ENCODE assay signal across 14 cellular contexts in the genomic region with DNA sequence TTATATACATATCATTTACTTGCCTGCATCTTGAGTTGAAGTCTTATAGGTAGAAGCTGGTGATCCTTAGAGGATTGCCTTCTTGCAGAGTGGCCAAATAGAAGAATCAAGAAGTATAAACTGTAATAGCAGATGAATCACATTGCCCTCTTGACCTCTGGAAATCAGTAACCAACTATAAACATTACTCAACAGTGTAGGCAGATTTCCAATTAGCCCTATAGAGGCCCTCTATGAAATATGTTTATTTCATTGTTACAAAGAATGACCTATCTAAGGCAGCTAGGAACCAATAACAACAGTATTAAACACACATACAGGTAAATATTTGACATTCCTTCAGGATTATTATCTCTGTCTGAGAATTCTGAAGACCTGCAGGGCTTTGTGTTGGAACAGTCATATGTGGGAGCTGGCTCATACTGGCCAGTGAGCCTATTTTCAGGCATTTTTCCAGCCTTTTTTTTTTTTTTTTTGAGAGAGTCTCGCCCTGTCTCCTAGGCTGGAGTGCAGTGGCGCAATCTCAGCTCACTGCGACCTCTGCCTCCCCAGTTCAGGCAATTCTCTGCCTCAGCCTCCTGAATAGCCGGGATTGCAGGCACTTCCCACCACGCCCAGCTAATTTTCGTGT. TPM values are rescaled to one million over a fixed set of nuclear protein-coding genes. Genes with fewer than 3 reads are reported as not detected.
DNase-seq lines count a peak whose midpoint lies in the region; ATAC-seq, FAIRE-seq and TF ChIP-seq lines count a peak whose summit lies in the region.
"Had no signal": no experiment of that assay in that cellular context is flagged by ENCODE, and none has a peak within 500 bp of the region (broad histone marks: within the 10 kb centered on the region; RNA-seq: fewer than 3 reads in every experiment).

No MANE protein-coding gene starts in this region.

- H3K27me3 ChIP-seq in rectal smooth muscle tissue (ENCODE audit: control insufficient read depth, insufficient read depth, low read length), result no peaks in the 10 kb centered on the region
- H3K27me3 ChIP-seq in prostate gland (replicated peaks; ENCODE audit: insufficient read depth), result no peaks in the 10 kb centered on the region

- no peak for FAIRE-seq in D721Med (lab: Jason Lieb, UNC)
- FAIRE-seq: G401.6 had no signal

- WGBS in prostate gland, result 60% methylated on average over 6 of the region's 6 CpGs

- H3K27ac ChIP-seq in rectal smooth muscle tissue (ENCODE audit: low read depth, low read length) (no peak overlapping the region), prostate gland (no peak overlapping the region)
- H3K27ac ChIP-seq: thoracic aorta had no signal

- peak; percentile 80 for DNase-seq in RPMI7951 (ENCODE audit: low read depth)
- peak; percentile 86 for DNase-seq in fibroblast of the aortic adventitia (ENCODE audit: low read depth)
- DNase-seq in prostate gland (ENCODE audit: low spot score), result no peak
- DNase-seq in D721Med (ENCODE audit: insufficient read length, low spot score), result no peak
- DNase-seq in NCI-H1694 (lab: John Stamatoyannopoulos, UW), result no peak
- DNase-seq: activated T-cell treated with anti-CD3 and anti-CD28 coated beads, Interleukin-2, amount 50 U/mL, for 72 hours; effector CD8-positive, alpha-beta T cell; NCI-H187 treated with DMSO at 0.1 percent for 48 hours; stimulated activated CD4-positive, alpha-beta T cell treated with anti-CD3 and anti-CD28 coated beads, Interleukin-2, amount 100 ng/mL, for 24 hours had no signal

- intact Hi-C loops in prostate gland (cut with DNase I), result no loop called here

- H3K36me3 ChIP-seq in rectal smooth muscle tissue (ENCODE audit: control insufficient read depth, insufficient read depth, low read length), result no peaks in the 10 kb centered on the region
- no peaks in the 10 kb centered on the region for H3K36me3 ChIP-seq in prostate gland
- H3K36me3 ChIP-seq: thoracic aorta had no signal

- no peak for TF ChIP-seq POLR2A in prostate gland (IDR thresholded peaks at IDR 0.05)

- ATAC-seq in GM18511 (IDR thresholded peaks at IDR 0.05; ENCODE audit: unreplicated experiment) (peak; percentile 56), GM21529 (IDR thresholded peaks at IDR 0.05; ENCODE audit: unreplicated experiment) (no peak)
- ATAC-seq: activated T-cell treated with anti-CD3 and anti-CD28 coated beads, Interleukin-2, amount 50 U/mL, for 72 hours had no signal

- H3K9me3 ChIP-seq in prostate gland, result no peaks in the 10 kb centered on the region
- H3K9me3 ChIP-seq: thoracic aorta had no signal

- H3K4me1 ChIP-seq in rectal smooth muscle tissue (ENCODE audit: control insufficient read depth, insufficient read depth, low read length) (no peaks in the 10 kb centered on the region), prostate gland (replicated peaks) (no peaks in the 10 kb centered on the region)

- no peak overlapping the region for H3K9ac ChIP-seq in rectal smooth muscle tissue (ENCODE audit: low read length)

- TF ChIP-seq CTCF in fibroblast of the aortic adventitia (IDR thresholded peaks at IDR 0.05; ENCODE audit: insufficient read depth, low read length), result no peak
- no peak for TF ChIP-seq CTCF in prostate gland (IDR thresholded peaks at IDR 0.05)
- TF ChIP-seq CTCF in D721Med (IDR thresholded peaks at IDR 0.05; ENCODE audit: insufficient read depth, missing control alignments), result no peak

- H3K4me3 ChIP-seq in fibroblast of the aortic adventitia (ENCODE audit: low read depth, low read length) (no peak overlapping the region), rectal smooth muscle tissue (ENCODE audit: low read length) (peak overlapping the region; percentile 22), prostate gland (no peak overlapping the region)
- H3K4me3 ChIP-seq: thoracic aorta had no signal

RNA-seq across cellular contexts. Expression of a gene that starts 7.2 kb away (rescaled TPM):
- total RNA-seq in RPMI7951 (2014; rRNA removed; shearing (Covaris generic)), result 165 and 176 TPM in 2 replicates
- 21.7 and 135 TPM in 2 replicates for total RNA-seq in fibroblast of the aortic adventitia (ENCODE audit: low replicate concordance)
- total RNA-seq in prostate gland, result 10 to 100 TPM; 61.9 to 78.8 TPM

Comparison
In these comparisons a context has a peak if more than half of its experiments do, and no peak if none do; other contexts are left out.
1. DNase-seq: peak in RPMI7951 (single experiment) and fibroblast of the aortic adventitia (single experiment); none in prostate gland (single experiment), D721Med (single experiment) and NCI-H1694 (single experiment).